5 cellular contexts compared by ENCODE assay signal in the genomic region with DNA sequence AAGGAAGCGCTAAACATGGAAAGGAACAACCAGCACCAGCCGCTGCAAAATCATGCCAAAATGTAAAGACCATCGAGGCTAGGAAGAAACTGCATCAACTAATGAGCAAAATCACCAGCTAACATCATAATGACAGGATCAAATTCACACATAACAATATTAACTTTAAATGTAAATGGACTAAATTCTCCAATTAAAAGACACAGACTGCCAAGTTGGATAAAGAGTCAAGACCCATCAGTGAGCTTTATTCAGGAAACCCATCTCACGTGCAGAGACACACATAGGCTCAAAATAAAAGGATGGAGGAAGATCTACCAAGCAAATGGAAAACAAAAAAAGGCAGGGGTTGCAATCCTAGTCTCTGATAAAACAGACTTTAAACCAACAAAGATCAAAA. TPM values are rescaled to one million over a fixed set of nuclear protein-coding genes. Genes with fewer than 3 reads are reported as not detected.
"Had no signal": no experiment of that assay in that cellular context is flagged by ENCODE, and none has a peak within 500 bp of the region (broad histone marks: within the 10 kb centered on the region; RNA-seq: fewer than 3 reads in every experiment).

No MANE protein-coding gene starts in this region.

RNA-seq across cellular contexts. Expression of gene KCNQ5, which starts 49.9 kb away (rescaled TPM):
- total RNA-seq: PC-3, Right ventricle myocardium inferior, Right ventricle myocardium superior, RPMI7951, SJCRH30 had no signal
